In genomic region chr12:47803196-47803875, GRCh38 we compare ENCODE assay signal across 11 cellular contexts. TPM values are rescaled to one million over a fixed set of nuclear protein-coding genes. Genes with fewer than 3 reads are reported as not detected.
DNase-seq lines count a peak whose midpoint lies in the region; ATAC-seq lines count a peak whose summit lies in the region.
"Had no signal": no experiment of that assay in that cellular context is flagged by ENCODE, and none has a peak within 500 bp of the region (broad histone marks: within the 10 kb centered on the region; RNA-seq: fewer than 3 reads in every experiment).

No MANE protein-coding gene starts in this region.

- H3K4me1 Mint-ChIP-seq in activated CD4-positive, alpha-beta T cell treated with anti-CD3 and anti-CD28 coated beads, Interleukin-2, amount 10 ng/mL, durations not matched to agents 7 days and 5 days, result peaks cover 96% of the 10 kb centered on the region
- peaks cover 83% of the 10 kb centered on the region for H3K4me1 Mint-ChIP-seq in activated CD4-positive, alpha-beta memory T cell treated with anti-CD3 and anti-CD28 coated beads, Interleukin-2, amount 10 ng/mL, durations not matched to agents 7 days and 5 days

- peak overlapping the region; percentile 93 for H3K27ac Mint-ChIP-seq in activated CD4-positive, alpha-beta T cell treated with anti-CD3 and anti-CD28 coated beads, Interleukin-2, amount 10 ng/mL, durations not matched to agents 7 days and 5 days
- peak overlapping the region; percentile 93 for H3K27ac Mint-ChIP-seq in activated CD4-positive, alpha-beta memory T cell treated with anti-CD3 and anti-CD28 coated beads, Interleukin-2, amount 10 ng/mL, durations not matched to agents 7 days and 5 days

- H3K4me3 Mint-ChIP-seq in activated CD4-positive, alpha-beta T cell treated with anti-CD3 and anti-CD28 coated beads, Interleukin-2, amount 10 ng/mL, durations not matched to agents 7 days and 5 days, result peak overlapping the region; percentile 50
- peak overlapping the region; percentile 43 for H3K4me3 Mint-ChIP-seq in activated CD4-positive, alpha-beta memory T cell treated with anti-CD3 and anti-CD28 coated beads, Interleukin-2, amount 10 ng/mL, durations not matched to agents 7 days and 5 days

- no peak for DNase-seq in activated CD4-positive, alpha-beta T cell treated with anti-CD3 and anti-CD28 coated beads, Interleukin-2, amount 10 ng/mL, durations not matched to agents 7 days and 5 days
- no peak for DNase-seq in activated CD4-positive, alpha-beta T cell treated with anti-CD3 and anti-CD28 coated beads for 48 hours
- DNase-seq in activated CD4-positive, alpha-beta memory T cell treated with anti-CD3 and anti-CD28 coated beads, Interleukin-2, amount 10 ng/mL, durations not matched to agents 7 days and 5 days, result no peak
- DNase-seq in left lobe of liver (ENCODE audit: low spot score), result no peak
- peak; percentile 1 for DNase-seq in superior temporal gyrus (ENCODE audit: extremely low spot score)
- no peak for DNase-seq in GOT3 (lab: John Stamatoyannopoulos, UW)
- DNase-seq in NCI-H2171 (lab: John Stamatoyannopoulos, UW), result no peak
- DNase-seq: central memory CD4-positive, alpha-beta T cell; hypothalamus; NCI-H446 had no signal

- POLR2A ChIA-PET in activated CD4-positive, alpha-beta T cell treated with anti-CD3 and anti-CD28 coated beads, Interleukin-2, amount 10 ng/mL, durations not matched to agents 7 days and 5 days (lab: Charles Lee), result no interaction called here
- POLR2A ChIA-PET in activated CD4-positive, alpha-beta memory T cell treated with anti-CD3 and anti-CD28 coated beads, Interleukin-2, amount 10 ng/mL, durations not matched to agents 7 days and 5 days (lab: Charles Lee), result interaction anchor here (1.2 to 37.8 kb wide), 4 partner anchors 9 to 30 kb away, joined by 3 to 1018 read pairs (median 161); partner anchors contain the start of gene HDAC7

- ATAC-seq in left lobe of liver, result peak; percentile 13
- ATAC-seq in HG02981 (IDR thresholded peaks at IDR 0.05; ENCODE audit: unreplicated experiment), result no peak

- no peaks in the 10 kb centered on the region for H3K9me3 Mint-ChIP-seq in activated CD4-positive, alpha-beta T cell treated with anti-CD3 and anti-CD28 coated beads, Interleukin-2, amount 10 ng/mL, durations not matched to agents 7 days and 5 days
- H3K9me3 Mint-ChIP-seq in activated CD4-positive, alpha-beta memory T cell treated with anti-CD3 and anti-CD28 coated beads, Interleukin-2, amount 10 ng/mL, durations not matched to agents 7 days and 5 days, result no peaks in the 10 kb centered on the region

- peaks cover 56% of the 10 kb centered on the region for H3K36me3 Mint-ChIP-seq in activated CD4-positive, alpha-beta T cell treated with anti-CD3 and anti-CD28 coated beads, Interleukin-2, amount 10 ng/mL, durations not matched to agents 7 days and 5 days (ENCODE audit: low read depth)
- peaks cover 81% of the 10 kb centered on the region for H3K36me3 Mint-ChIP-seq in activated CD4-positive, alpha-beta memory T cell treated with anti-CD3 and anti-CD28 coated beads, Interleukin-2, amount 10 ng/mL, durations not matched to agents 7 days and 5 days (ENCODE audit: low read depth)

- H3K27me3 Mint-ChIP-seq in activated CD4-positive, alpha-beta T cell treated with anti-CD3 and anti-CD28 coated beads, Interleukin-2, amount 10 ng/mL, durations not matched to agents 7 days and 5 days, result no peaks in the 10 kb centered on the region
- no peaks in the 10 kb centered on the region for H3K27me3 Mint-ChIP-seq in activated CD4-positive, alpha-beta memory T cell treated with anti-CD3 and anti-CD28 coated beads, Interleukin-2, amount 10 ng/mL, durations not matched to agents 7 days and 5 days

- CTCF ChIA-PET in activated CD4-positive, alpha-beta T cell treated with anti-CD3 and anti-CD28 coated beads, Interleukin-2, amount 10 ng/mL, durations not matched to agents 7 days and 5 days (lab: Charles Lee), result interaction anchor here (1.0 to 5.1 kb wide), 8 partner anchors 10 to 70 kb away, joined by 3 to 26 read pairs (median 8); no protein-coding TSS in a partner anchor
- CTCF ChIA-PET in activated CD4-positive, alpha-beta memory T cell treated with anti-CD3 and anti-CD28 coated beads, Interleukin-2, amount 10 ng/mL, durations not matched to agents 7 days and 5 days (lab: Charles Lee), result interaction anchor here (1.3 to 30.7 kb wide), 5 partner anchors 10 to 61 kb away, joined by 3 to 578 read pairs (median 8); partner anchors contain the start of gene HDAC7

RNA-seq across cellular contexts. Expression of gene HDAC7, which starts 16.4 kb away (rescaled TPM):
- total RNA-seq in activated CD4-positive, alpha-beta T cell treated with anti-CD3 and anti-CD28 coated beads, Interleukin-2, amount 10 ng/mL, durations not matched to agents 7 days and 5 days, result 100 to 1,000 TPM; 218 to 232 TPM
- total RNA-seq in activated CD4-positive, alpha-beta memory T cell treated with anti-CD3 and anti-CD28 coated beads, Interleukin-2, amount 10 ng/mL, durations not matched to agents 7 days and 5 days, result 100 to 1,000 TPM; 315 to 328 TPM
- 8.1 TPM for total RNA-seq in left lobe of liver

RNA-seq across cellular contexts. Expression of gene SLC48A1, which starts 30.3 kb away (rescaled TPM):
- total RNA-seq in activated CD4-positive, alpha-beta T cell treated with anti-CD3 and anti-CD28 coated beads, Interleukin-2, amount 10 ng/mL, durations not matched to agents 7 days and 5 days, result 1 to 10 TPM; 7.9 to 9.1 TPM
- total RNA-seq in activated CD4-positive, alpha-beta memory T cell treated with anti-CD3 and anti-CD28 coated beads, Interleukin-2, amount 10 ng/mL, durations not matched to agents 7 days and 5 days, result 10 to 100 TPM; 19.4 to 22.6 TPM
- total RNA-seq in left lobe of liver, result 14.1 TPM

RNA-seq across cellular contexts. Expression of gene RAPGEF3, which starts 44.7 kb away (rescaled TPM):
- under 1 TPM in 1 of 2 experiments, not detected in 1; 0.15 TPM for total RNA-seq in activated CD4-positive, alpha-beta T cell treated with anti-CD3 and anti-CD28 coated beads, Interleukin-2, amount 10 ng/mL, durations not matched to agents 7 days and 5 days
- 1 to 10 TPM; 1.4 to 1.6 TPM for total RNA-seq in activated CD4-positive, alpha-beta memory T cell treated with anti-CD3 and anti-CD28 coated beads, Interleukin-2, amount 10 ng/mL, durations not matched to agents 7 days and 5 days
- 2.1 TPM for total RNA-seq in left lobe of liver

Comparison
In these comparisons a context has a peak if more than half of its experiments do, and no peak if none do; other contexts are left out.
1. RNA of gene HDAC7, which starts 16.4 kb away (total RNA-seq): 315 to 328 TPM in activated CD4-positive, alpha-beta memory T cell treated with anti-CD3 and anti-CD28 coated beads, Interleukin-2, amount 10 ng/mL, durations not matched to agents 7 days and 5 days and 218 to 232 TPM in activated CD4-positive, alpha-beta T cell treated with anti-CD3 and anti-CD28 coated beads, Interleukin-2, amount 10 ng/mL, durations not matched to agents 7 days and 5 days; 8.1 TPM in left lobe of liver (single experiment); every median in the first group is over 10 times any median in the second.